17 cellular contexts compared by ENCODE assay signal in genomic region chr2:54341656-54342055, GRCh38.
A peak's percentile ranks its signal among the peaks of the same experiment; 100 is the strongest.
DNase-seq lines count a peak whose midpoint lies in the region; ATAC-seq and TF ChIP-seq lines count a peak whose summit lies in the region.
"Had no signal": no experiment of that assay in that cellular context is flagged by ENCODE, and none has a peak within 500 bp of the region (broad histone marks: within the 10 kb centered on the region; RNA-seq: fewer than 3 reads in every experiment).

No MANE protein-coding gene starts in this region.

- no peak overlapping the region for H3K27ac ChIP-seq in brain microvascular endothelial cell

- peak; percentile 70 for ATAC-seq in left ventricle myocardium superior
- ATAC-seq in naive thymus-derived CD8-positive, alpha-beta T cell = no peak
- ATAC-seq: activated CD8-positive, alpha-beta T cell treated with anti-CD3 and anti-CD28 coated beads, Interleukin-2, amount 10 ng/mL, durations not matched to agents 7 days and 5 days; stimulated activated memory B cell treated with anti-CD40 and anti-IgM and Interleukin-4, amounts not matched to agents 10 μg/mL and 1 μg/mL and 100 μg/mL, for 72 hours had no signal

- H3K36me3 Mint-ChIP-seq in naive thymus-derived CD8-positive, alpha-beta T cell = no peaks in the 10 kb centered on the region
- H3K36me3 Mint-ChIP-seq: immature natural killer cell; stimulated activated memory B cell treated with anti-CD40 and anti-IgM and Interleukin-4, amounts not matched to agents 10 μg/mL and 1 μg/mL and 100 μg/mL, for 72 hours had no signal

- H3K4me3 ChIP-seq in AG10803 (ENCODE audit: low read length) = no peak overlapping the region
- H3K4me3 ChIP-seq in brain microvascular endothelial cell (ENCODE audit: low read depth, low read length) = no peak overlapping the region

- DNase-seq in AG10803 (ENCODE audit: low read depth) = no peak
- peak; percentile 43 for DNase-seq in HCEC 1CT
- no peak for DNase-seq in brain microvascular endothelial cell
- no peak for DNase-seq in left ventricle myocardium superior
- no peak for DNase-seq in stimulated activated naive CD4-positive, alpha-beta T cell treated with Interleukin-2 at 50 U/mL for 16 hours (lab: John Stamatoyannopoulos, UW)
- no peak for DNase-seq in NCI-H1436 (lab: John Stamatoyannopoulos, UW)
- DNase-seq in naive thymus-derived CD8-positive, alpha-beta T cell = no peak
- DNase-seq in SW480 (ENCODE audit: low spot score) = no peak
- DNase-seq: activated CD8-positive, alpha-beta T cell treated with anti-CD3 and anti-CD28 coated beads, Interleukin-2, amount 10 ng/mL, durations not matched to agents 7 days and 5 days; activated naive CD4-positive, alpha-beta T cell treated with anti-CD3 and anti-CD28 coated beads for 36 hours; central memory CD4-positive, alpha-beta T cell; DND-41; immature natural killer cell; NCI-H2107; stimulated activated CD4-positive, alpha-beta T cell treated with anti-CD3 and anti-CD28 coated beads, Interleukin-4, amount 100 ng/mL, for 1 hour had no signal

- H3K27me3 Mint-ChIP-seq in naive thymus-derived CD8-positive, alpha-beta T cell = peaks cover 2 to 24% (median 22%) of the 10 kb centered on the region in 5 donors

- H3K36me3 ChIP-seq in brain microvascular endothelial cell (replicated peaks) = no peaks in the 10 kb centered on the region

- POLR2A ChIA-PET in naive thymus-derived CD8-positive, alpha-beta T cell (lab: Charles Lee) = no interaction called here

- H3K4me1 Mint-ChIP-seq in naive thymus-derived CD8-positive, alpha-beta T cell = no peaks in the 10 kb centered on the region
- H3K4me1 Mint-ChIP-seq: B cell; immature natural killer cell; stimulated activated memory B cell treated with anti-CD40 and anti-IgM and Interleukin-4, amounts not matched to agents 10 μg/mL and 1 μg/mL and 100 μg/mL, for 72 hours had no signal

- H3K27ac Mint-ChIP-seq in naive thymus-derived CD8-positive, alpha-beta T cell = no peak overlapping the region
- H3K27ac Mint-ChIP-seq: activated CD8-positive, alpha-beta T cell treated with anti-CD3 and anti-CD28 coated beads, Interleukin-2, amount 10 ng/mL, durations not matched to agents 7 days and 5 days; activated naive CD4-positive, alpha-beta T cell treated with anti-CD3 and anti-CD28 coated beads for 36 hours; B cell; immature natural killer cell; stimulated activated memory B cell treated with anti-CD40 and anti-IgM and Interleukin-4, amounts not matched to agents 10 μg/mL and 1 μg/mL and 100 μg/mL, for 72 hours had no signal

- intact Hi-C loops in left ventricle myocardium superior (cut with micrococcal nuclease) = no loop called here

- H3K27me3 ChIP-seq in brain microvascular endothelial cell (replicated peaks) = no peaks in the 10 kb centered on the region

- in situ Hi-C loops in brain microvascular endothelial cell (cut with HindIII; ENCODE audit: low pct_ligation_motif_present, low sequenced_read_pairs) = no loop called here

- no peak overlapping the region for H3K4me3 Mint-ChIP-seq in naive thymus-derived CD8-positive, alpha-beta T cell
- H3K4me3 Mint-ChIP-seq: activated CD8-positive, alpha-beta T cell treated with anti-CD3 and anti-CD28 coated beads, Interleukin-2, amount 10 ng/mL, durations not matched to agents 7 days and 5 days; activated naive CD4-positive, alpha-beta T cell treated with anti-CD3 and anti-CD28 coated beads for 36 hours; B cell; immature natural killer cell; stimulated activated memory B cell treated with anti-CD40 and anti-IgM and Interleukin-4, amounts not matched to agents 10 μg/mL and 1 μg/mL and 100 μg/mL, for 72 hours had no signal

- TF ChIP-seq CTCF in AG10803 (conservative IDR thresholded peaks at IDR 0.05; ENCODE audit: low read length) = 0 out of 2 replicates have a peak, but pooled peaks have one; percentile 14
- TF ChIP-seq CTCF in brain microvascular endothelial cell (IDR thresholded peaks at IDR 0.05; ENCODE audit: low read depth, low read length, missing control alignments) = peak; percentile 45

- no peaks in the 10 kb centered on the region for H3K9me3 Mint-ChIP-seq in naive thymus-derived CD8-positive, alpha-beta T cell
- H3K9me3 Mint-ChIP-seq: activated naive CD4-positive, alpha-beta T cell treated with anti-CD3 and anti-CD28 coated beads for 36 hours; immature natural killer cell; stimulated activated memory B cell treated with anti-CD40 and anti-IgM and Interleukin-4, amounts not matched to agents 10 μg/mL and 1 μg/mL and 100 μg/mL, for 72 hours had no signal
